In the genomic region with DNA sequence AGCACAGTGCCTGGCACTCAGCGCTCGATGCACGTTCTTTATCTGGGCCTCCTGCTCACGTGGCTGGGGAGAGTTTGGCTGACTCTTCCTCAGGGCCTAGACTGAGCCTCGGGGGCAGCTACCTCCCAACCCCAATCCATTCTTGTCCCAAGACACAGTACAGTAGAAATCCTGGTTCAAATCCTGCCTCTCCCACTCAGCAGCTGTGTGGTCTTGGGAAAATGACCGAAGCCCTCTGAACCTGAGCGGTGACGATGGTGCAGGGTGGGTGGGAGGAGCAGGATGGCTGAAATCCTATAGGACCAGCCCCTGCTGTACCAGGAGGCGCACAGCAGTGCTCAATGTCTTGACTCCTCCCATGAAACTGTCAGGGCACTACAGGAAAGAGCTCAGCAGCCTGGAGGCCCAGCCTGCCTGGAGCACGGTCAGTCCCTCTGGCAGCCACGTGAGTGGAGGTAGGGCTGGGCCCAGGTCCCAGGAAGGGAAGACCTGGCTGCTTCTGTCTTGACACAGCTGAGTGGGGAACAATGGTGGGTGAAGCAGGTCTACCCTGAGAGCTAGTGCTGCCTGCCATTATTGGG, we compare ENCODE assay signal across 2 cellular contexts.
TF ChIP-seq lines count a peak whose summit lies in the region.

No MANE protein-coding gene starts in this region.

TF ChIP-seq in HCT116, 20 proteins besides CTCF, POLR2A, EP300 and RAD21:
- no peak for TF ChIP-seq YY1 (IDR thresholded peaks at IDR 0.05; ENCODE audit: extremely low read depth, insufficient replicate concordance, low read depth, low read length)
- TF ChIP-seq EZH2 (IDR thresholded peaks at IDR 0.05), result no peak
- TF ChIP-seq EGR1 (IDR thresholded peaks at IDR 0.05; ENCODE audit: low read depth), result no peak
- no peak for TF ChIP-seq ZFX (IDR thresholded peaks at IDR 0.05)
- no peak for TF ChIP-seq EZH2phosphoT487 (IDR thresholded peaks at IDR 0.05; ENCODE audit: borderline replicate concordance)
- TF ChIP-seq, protein P1, sequence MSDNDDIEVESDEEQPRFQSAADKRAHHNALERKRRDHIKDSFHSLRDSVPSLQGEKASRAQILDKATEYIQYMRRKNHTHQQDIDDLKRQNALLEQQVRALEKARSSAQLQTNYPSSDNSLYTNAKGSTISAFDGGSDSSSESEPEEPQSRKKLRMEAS (IDR thresholded peaks at IDR 0.05), result no peak
- TF ChIP-seq TCF7L2 (IDR thresholded peaks at IDR 0.05; ENCODE audit: borderline replicate concordance, extremely low read depth, insufficient read depth, insufficient read length), result no peak
- no peak for TF ChIP-seq FOSL1 (IDR thresholded peaks at IDR 0.05; ENCODE audit: low read depth)

TF ChIP-seq in K562, 482 proteins besides CTCF, POLR2A, EP300 and RAD21:
- TF ChIP-seq MEF2D (tag; conservative IDR thresholded peaks at IDR 0.05; ENCODE audit: low read depth) (no peak), MYBL2 (IDR thresholded peaks at IDR 0.05; ENCODE audit: low read depth) (no peak), MYBL2 (CRISPR knock-in tag; IDR thresholded peaks at IDR 0.05; ENCODE audit: borderline replicate concordance) (no peak), ZNF668 (CRISPR knock-in tag; IDR thresholded peaks at IDR 0.05) (no peak), ZMIZ1 (IDR thresholded peaks at IDR 0.05; ENCODE audit: low read depth in 2 of 2, low read length in 2 of 2) (no peak), USF1 (CRISPR knock-in tag; IDR thresholded peaks at IDR 0.05) (no peak), STAG1 (CRISPR knock-in tag; IDR thresholded peaks at IDR 0.05; ENCODE audit: borderline replicate concordance) (no peak), ARID2 (IDR thresholded peaks at IDR 0.05) (no peak), EP400 (IDR thresholded peaks at IDR 0.05) (no peak), JUND (IDR thresholded peaks at IDR 0.05; ENCODE audit: borderline replicate concordance, low read depth, low read length) (no peak), JUND (tag; IDR thresholded peaks at IDR 0.05; ENCODE audit: borderline replicate concordance, low read depth, low read length) (no peak), DACH1 (IDR thresholded peaks at IDR 0.05; ENCODE audit: partially characterized antibody) (no peak), SMAD4 (CRISPR knock-in tag; conservative IDR thresholded peaks at IDR 0.05) (no peak), ZFP30 (CRISPR knock-in tag; IDR thresholded peaks at IDR 0.05; ENCODE audit: borderline replicate concordance) (no peak), TBL1XR1 (IDR thresholded peaks at IDR 0.05; ENCODE audit: low read length in 2 of 2) (no peak), PPARD (CRISPR knock-in tag; IDR thresholded peaks at IDR 0.05) (no peak), ZNF224 (CRISPR knock-in tag; IDR thresholded peaks at IDR 0.05) (no peak), SMAD3 (CRISPR knock-in tag; conservative IDR thresholded peaks at IDR 0.05) (no peak), CCNT2 (IDR thresholded peaks at IDR 0.05; ENCODE audit: borderline replicate concordance, extremely low read depth, insufficient read length, low read depth, low read length) (no peak)
